Comparison of ENCODE assay signal across 17 cellular contexts in the genomic region with DNA sequence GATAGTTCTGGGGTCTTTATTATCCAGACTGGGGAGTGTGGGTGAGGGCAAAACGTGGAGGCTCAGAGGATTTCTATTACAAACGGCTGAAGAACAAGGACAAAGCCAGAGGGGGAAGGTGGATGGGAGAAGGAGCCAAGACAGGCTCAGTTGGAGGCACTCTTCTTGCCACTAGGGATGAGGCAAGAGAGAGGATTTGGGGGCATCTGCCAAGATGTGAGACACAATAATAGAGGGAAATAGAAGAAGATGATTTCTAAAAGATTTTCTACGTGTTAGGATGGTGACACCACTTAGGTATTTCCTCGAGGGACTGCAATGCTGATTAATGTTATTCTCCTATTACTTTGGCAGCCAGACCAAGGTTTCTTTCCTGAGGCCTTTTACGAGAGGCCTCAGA.
DNase-seq lines count a peak whose midpoint lies in the region; ATAC-seq and TF ChIP-seq lines count a peak whose summit lies in the region.
"Had no signal": no experiment of that assay in that cellular context is flagged by ENCODE, and none has a peak within 500 bp of the region (broad histone marks: within the 10 kb centered on the region; RNA-seq: fewer than 3 reads in every experiment).

No MANE protein-coding gene starts in this region.

- H3K9me3 ChIP-seq in gastroesophageal sphincter (no peaks in the 10 kb centered on the region), sigmoid colon (no peaks in the 10 kb centered on the region), upper lobe of right lung (no peaks in the 10 kb centered on the region)
- H3K9me3 ChIP-seq: BLaER1 treated with 17β-estradiol and CSF1 and Interleukin-3, amounts not matched to agents 10 nM and 100 nM had no signal

- H3K27ac ChIP-seq in gastroesophageal sphincter (peak overlapping the region; percentile 84 to 95 (median 85)), sigmoid colon (peak overlapping the region; percentile 61 to 84 (median 68)), upper lobe of right lung (peak overlapping the region; percentile 2)
- H3K27ac ChIP-seq: BLaER1 treated with 17β-estradiol and CSF1 and Interleukin-3, amounts not matched to agents 10 nM and 100 nM had no signal

- H3K4me1 Mint-ChIP-seq in chondrocyte (ENCODE audit: low read depth): peaks cover 48% of the 10 kb centered on the region

- peaks cover 7% of the 10 kb centered on the region for H3K27me3 Mint-ChIP-seq in chondrocyte (ENCODE audit: low read depth)

- H3K27ac Mint-ChIP-seq in chondrocyte (ENCODE audit: unreplicated experiment): peak overlapping the region; percentile 88
- H3K27ac Mint-ChIP-seq: CD8-positive, alpha-beta T cell had no signal

- H3K4me3 ChIP-seq in gastroesophageal sphincter: no peak overlapping the region
- H3K4me3 ChIP-seq in sigmoid colon: no peak overlapping the region
- no peak overlapping the region for H3K4me3 ChIP-seq in upper lobe of right lung
- H3K4me3 ChIP-seq: BLaER1 treated with 17β-estradiol and CSF1 and Interleukin-3, amounts not matched to agents 10 nM and 100 nM; K562 had no signal

- TF ChIP-seq EP300 in gastroesophageal sphincter (IDR thresholded peaks at IDR 0.05): no peak
- no peak for TF ChIP-seq EP300 in sigmoid colon (IDR thresholded peaks at IDR 0.05)

- no peaks in the 10 kb centered on the region for H3K36me3 Mint-ChIP-seq in chondrocyte (ENCODE audit: low read depth)
- H3K36me3 Mint-ChIP-seq: CD8-positive, alpha-beta T cell had no signal

- ATAC-seq in gastroesophageal sphincter: peak; percentile 68
- ATAC-seq in upper lobe of right lung: no peak
- no peak for ATAC-seq in GM21390 (IDR thresholded peaks at IDR 0.05; ENCODE audit: unreplicated experiment)
- ATAC-seq: CD8-positive, alpha-beta T cell; K562; PC-3 had no signal

- DNase-seq in chondrocyte (ENCODE audit: low spot score): no peak
- peak; percentile 30 for DNase-seq in sigmoid colon
- DNase-seq in upper lobe of right lung: no peak
- DNase-seq in NCI-H2171 treated with DMSO at 0.1 percent for 48 hours (lab: John Stamatoyannopoulos, UW): no peak
- no peak for DNase-seq in posterior vena cava (ENCODE audit: low spot score)
- DNase-seq: CD8-positive, alpha-beta T cell; DMS53; NCI-H1092 treated with DMSO at 0.1 percent for 48 hours; NCI-H2081 treated with DMSO at 0.1 percent for 48 hours; NCI-H510A; PC-3; RPMI8226; SIG-M5 had no signal

- TF ChIP-seq CTCF in chondrocyte (IDR thresholded peaks at IDR 0.05): no peak
- peak in 2 of 4 experiments; percentile 6 to 18 for TF ChIP-seq CTCF in gastroesophageal sphincter (IDR thresholded peaks at IDR 0.05)
- TF ChIP-seq CTCF in sigmoid colon (IDR thresholded peaks at IDR 0.05): no peak
- TF ChIP-seq CTCF in upper lobe of right lung (IDR thresholded peaks at IDR 0.05): no peak

- H3K4me3 Mint-ChIP-seq in chondrocyte (ENCODE audit: unreplicated experiment): peak overlapping the region; percentile 24
- H3K4me3 Mint-ChIP-seq: CD8-positive, alpha-beta T cell had no signal

- TF ChIP-seq POLR2A in gastroesophageal sphincter (IDR thresholded peaks at IDR 0.05) (no peak), sigmoid colon (IDR thresholded peaks at IDR 0.05) (no peak)

- no peaks in the 10 kb centered on the region for H3K27me3 ChIP-seq in gastroesophageal sphincter
- no peaks in the 10 kb centered on the region for H3K27me3 ChIP-seq in sigmoid colon
- no peaks in the 10 kb centered on the region for H3K27me3 ChIP-seq in upper lobe of right lung
- H3K27me3 ChIP-seq: BLaER1 treated with 17β-estradiol and CSF1 and Interleukin-3, amounts not matched to agents 10 nM and 100 nM had no signal

- H3K9me3 Mint-ChIP-seq in chondrocyte (ENCODE audit: low read depth): no peaks in the 10 kb centered on the region
- H3K9me3 Mint-ChIP-seq: CD8-positive, alpha-beta T cell had no signal

- WGBS in gastroesophageal sphincter (ENCODE audit: low coverage in 1 of 2), 2 donors: 17 to 28% methylated on average over 3 to 5 of the region's 5 CpGs
- WGBS in sigmoid colon, 2 donors: 45 to 59% methylated on average over 5 of the region's 5 CpGs

- intact Hi-C loops in sigmoid colon (cut with DNase I) (no loop called here), upper lobe of right lung (cut with DNase I) (no loop called here), posterior vena cava (cut with DNase I) (loop anchor here in 1 of 2 donors (2.0 kb wide), 1 partner anchor 57 kb away; no protein-coding TSS in a partner anchor)

- no peaks in the 10 kb centered on the region for H3K36me3 ChIP-seq in gastroesophageal sphincter
- H3K36me3 ChIP-seq in sigmoid colon: no peaks in the 10 kb centered on the region
- H3K36me3 ChIP-seq in upper lobe of right lung: no peaks in the 10 kb centered on the region
- H3K36me3 ChIP-seq: BLaER1 treated with 17β-estradiol and CSF1 and Interleukin-3, amounts not matched to agents 10 nM and 100 nM had no signal

- H3K4me1 ChIP-seq in gastroesophageal sphincter (peaks cover 17 to 71% (median 29%) of the 10 kb centered on the region in 3 donors), sigmoid colon (peaks cover 0 to 31% (median 27%) of the 10 kb centered on the region in 4 donors), upper lobe of right lung (peaks cover 18% of the 10 kb centered on the region)

Comparison
In these comparisons a context has a peak if more than half of its experiments do, and no peak if none do; other contexts are left out.
1. H3K27ac ChIP-seq: peak in every context shown above with its lines; median percentile 85 in gastroesophageal sphincter; 68 in sigmoid colon; 2 in upper lobe of right lung.